Comparison of ENCODE assay signal across 11 cellular contexts in the genomic region with DNA sequence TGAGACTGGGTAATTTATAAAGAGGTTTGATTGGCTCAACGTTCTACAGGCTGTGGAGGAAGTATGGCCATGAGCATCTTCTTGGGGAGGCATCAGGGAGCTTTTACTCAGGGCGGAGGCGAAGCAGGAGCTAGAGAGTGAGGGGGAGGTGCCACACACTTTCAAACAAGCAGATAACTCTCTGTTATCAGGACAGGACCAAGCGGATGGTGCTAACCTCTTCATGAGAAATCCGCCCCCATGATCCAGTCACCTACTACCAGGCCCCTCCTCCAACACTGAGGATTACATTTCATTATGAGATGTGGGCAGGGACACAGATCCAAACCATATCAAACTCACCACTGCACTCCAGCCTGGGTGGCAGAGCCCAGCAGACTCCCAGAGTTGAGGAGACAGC. TPM values are rescaled to one million over a fixed set of nuclear protein-coding genes. Genes with fewer than 3 reads are reported as not detected.
"Had no signal": no experiment of that assay in that cellular context is flagged by ENCODE, and none has a peak within 500 bp of the region (broad histone marks: within the 10 kb centered on the region; RNA-seq: fewer than 3 reads in every experiment).

No MANE protein-coding gene starts in this region.

- H3K4me1 ChIP-seq: HAP-1 had no signal

- H2AFZ ChIP-seq: GM23248 had no signal

- ATAC-seq: HCT116 had no signal

- H3K27ac ChIP-seq: GM23248, HL-60, KMS-11 had no signal

- H3K4me3 ChIP-seq: GM23248, HAP-1 had no signal

- H3K9ac ChIP-seq: GM23248, KMS-11 had no signal

- H3K4me2 ChIP-seq: KMS-11 had no signal

- H3K36me3 ChIP-seq: HAP-1 had no signal

- DNase-seq: GM23248, GOT3, H7, IMR-90, KBM-7 had no signal

RNA-seq across cellular contexts. Expression of gene SMIM1, which starts 35.2 kb away (rescaled TPM):
- total RNA-seq: GM23248, H4 had no signal
- polyA plus RNA-seq: GM23248 had no signal

RNA-seq across cellular contexts. Expression of gene CCDC27, which starts 55.5 kb away (rescaled TPM):
- total RNA-seq: GM23248, H4, HT1080, IMR-90 had no signal
- polyA plus RNA-seq: GM23248, IMR-90 had no signal
